ENCODE assay signal across 16 cellular contexts in genomic region chr12:70196732-70197361, GRCh38. TPM values are rescaled to one million over a fixed set of nuclear protein-coding genes. Genes with fewer than 3 reads are reported as not detected.
DNase-seq lines count a peak whose midpoint lies in the region; ATAC-seq, FAIRE-seq and TF ChIP-seq lines count a peak whose summit lies in the region.
"Had no signal": no experiment of that assay in that cellular context is flagged by ENCODE, and none has a peak within 500 bp of the region (broad histone marks: within the 10 kb centered on the region; RNA-seq: fewer than 3 reads in every experiment).

No MANE protein-coding gene starts in this region.

- 69% methylated on average over 2 of the region's 2 CpGs for WGBS in hepatocyte (ENCODE audit: low lambda C conversion rate, missing lambda C conversion rate)

- no peaks in the 10 kb centered on the region for H3K79me2 ChIP-seq in hepatocyte

- H3K36me3 ChIP-seq in hepatocyte (replicated peaks; ENCODE audit: insufficient read depth, low read depth) (no peaks in the 10 kb centered on the region), upper lobe of right lung (no peaks in the 10 kb centered on the region)
- H3K36me3 ChIP-seq: SJSA1 had no signal

- no peak for FAIRE-seq in frontal cortex (lab: Jason Lieb, UNC)
- FAIRE-seq: colon had no signal

- intact Hi-C loops in upper lobe of right lung (cut with DNase I), result no loop called here

- H3K4me3 ChIP-seq in hepatocyte, result no peak overlapping the region
- no peak overlapping the region for H3K4me3 ChIP-seq in upper lobe of right lung
- H3K4me3 ChIP-seq: SJSA1 had no signal

- H3K27ac ChIP-seq in angular gyrus (ENCODE audit: low read depth, low read length), result peak overlapping the region; percentile 41
- H3K27ac ChIP-seq in hepatocyte, result peak overlapping the region; percentile 56
- H3K27ac ChIP-seq in upper lobe of right lung, result no peak overlapping the region
- H3K27ac ChIP-seq: SJSA1 had no signal

- TF ChIP-seq CTCF in hepatocyte (IDR thresholded peaks at IDR 0.05; ENCODE audit: poor library complexity), result no peak
- no peak for TF ChIP-seq CTCF in upper lobe of right lung (IDR thresholded peaks at IDR 0.05)
- no peak for TF ChIP-seq CTCF in progenitor cell of endocrine pancreas (IDR thresholded peaks at IDR 0.05; ENCODE audit: unreplicated experiment)

- H3K4me2 ChIP-seq in hepatocyte, result peak overlapping the region; percentile 16

- H3K9me2 ChIP-seq in hepatocyte (replicated peaks; ENCODE audit: insufficient read depth), result no peaks in the 10 kb centered on the region

- H4K20me1 ChIP-seq in hepatocyte (ENCODE audit: insufficient read depth, poor library complexity, severe bottlenecking), result no peaks in the 10 kb centered on the region

- DNase-seq in NCI-H1694 (lab: John Stamatoyannopoulos, UW), result peak; percentile 85
- DNase-seq in hepatocyte (ENCODE audit: low spot score), result no peak
- no peak for DNase-seq in upper lobe of right lung
- DNase-seq in NCI-H510A treated with DMSO at 0.1 percent for 48 hours (lab: John Stamatoyannopoulos, UW), result no peak
- no peak for DNase-seq in frontal cortex (ENCODE audit: low spot score in 2 of 2)
- DNase-seq in progenitor cell of endocrine pancreas (ENCODE audit: low spot score, unreplicated experiment), result no peak
- DNase-seq: activated CD4-positive, alpha-beta T cell treated with anti-CD3 and anti-CD28 coated beads, Interleukin-2, amount 50 U/mL, for 48 hours; activated gamma-delta T cell; DMS153; NCI-H226; stimulated activated CD4-positive, alpha-beta T cell treated with anti-CD3 and anti-CD28 coated beads, Interleukin-1b, Interleukin-23, amount 100 ng/mL, for 48 hours; stimulated activated naive CD8-positive, alpha-beta T cell treated with anti-CD3 and anti-CD28 coated beads, Interleukin-15, Interleukin-2, amounts not matched to agents 100 U/mL and 50 U/mL, for 24 hours had no signal

- no peaks in the 10 kb centered on the region for H3K9me3 Mint-ChIP-seq in progenitor cell of endocrine pancreas (ENCODE audit: low read depth)

- H3K27me3 ChIP-seq in hepatocyte (no peaks in the 10 kb centered on the region), upper lobe of right lung (no peaks in the 10 kb centered on the region)
- H3K27me3 ChIP-seq: SJSA1 had no signal

- H3K27me3 Mint-ChIP-seq in progenitor cell of endocrine pancreas, result no peaks in the 10 kb centered on the region

- no peak overlapping the region for H3K4me3 Mint-ChIP-seq in progenitor cell of endocrine pancreas (ENCODE audit: low read depth)

- H3K9me3 ChIP-seq in hepatocyte (ENCODE audit: low read depth) (no peaks in the 10 kb centered on the region), upper lobe of right lung (no peaks in the 10 kb centered on the region)
- H3K9me3 ChIP-seq: SJSA1 had no signal

- no peak overlapping the region for H3K27ac Mint-ChIP-seq in progenitor cell of endocrine pancreas

- H3K4me1 Mint-ChIP-seq in progenitor cell of endocrine pancreas (ENCODE audit: low read depth), result no peaks in the 10 kb centered on the region

- no peaks in the 10 kb centered on the region for H3K36me3 Mint-ChIP-seq in progenitor cell of endocrine pancreas (ENCODE audit: insufficient read depth)

- ATAC-seq in upper lobe of right lung, result peak; percentile 68
- ATAC-seq: left lobe of liver; stimulated activated naive CD8-positive, alpha-beta T cell treated with anti-CD3 and anti-CD28 coated beads, Interleukin-15, Interleukin-2, amounts not matched to agents 100 U/mL and 50 U/mL, for 24 hours had no signal

- peaks cover 10% of the 10 kb centered on the region for H3K4me1 ChIP-seq in hepatocyte (ENCODE audit: insufficient read depth)
- no peaks in the 10 kb centered on the region for H3K4me1 ChIP-seq in upper lobe of right lung
- H3K4me1 ChIP-seq: SJSA1 had no signal

- peak overlapping the region; percentile 6 for H2AFZ ChIP-seq in hepatocyte

RNA-seq across cellular contexts. Expression of gene CNOT2, which starts 46.4 kb away (rescaled TPM):
- total RNA-seq in hepatocyte (154 and 158 TPM in 2 replicates), upper lobe of right lung (71.4 TPM), frontal cortex (172 TPM), progenitor cell of endocrine pancreas (127 and 128 TPM in 2 replicates)
- 67.3 and 84.2 TPM in 2 replicates for polyA plus RNA-seq in hepatocyte
